ENCODE assay signal across 24 cellular contexts in the genomic region with DNA sequence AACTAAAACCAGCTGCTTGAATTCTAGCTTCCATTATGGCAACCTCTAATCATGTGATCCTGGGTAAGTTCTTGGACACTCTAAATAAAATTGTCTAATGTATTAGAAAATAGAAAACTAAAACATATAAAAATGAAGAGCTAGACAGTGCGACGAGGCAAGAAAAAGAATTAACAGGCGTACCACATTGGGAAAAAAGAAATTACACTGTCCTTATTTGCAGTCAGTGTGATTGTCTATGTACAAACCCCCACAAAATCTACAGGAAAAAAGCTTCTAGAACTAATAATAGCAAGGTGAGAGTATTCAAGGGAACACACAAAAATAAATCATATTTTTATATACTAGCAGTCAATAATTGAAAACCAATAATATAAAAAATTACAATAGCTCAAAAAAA.
"Had no signal": no experiment of that assay in that cellular context is flagged by ENCODE, and none has a peak within 500 bp of the region (broad histone marks: within the 10 kb centered on the region; RNA-seq: fewer than 3 reads in every experiment).

No MANE protein-coding gene starts in this region.

- H3K27me3 ChIP-seq: colonic mucosa, esophagus squamous epithelium, foreskin keratinocyte, gastrocnemius medialis had no signal

- ATAC-seq: effector memory CD8-positive, alpha-beta T cell; esophagus mucosa; gastrocnemius medialis; heart left ventricle had no signal

- H3K9me3 Mint-ChIP-seq: dendritic cell treated with granulocyte-macrophage colony-stimulating factor and Interleukin-4, amounts not matched to agents 40 ng/mL and 50 ng/mL, for 4 days; effector memory CD8-positive, alpha-beta T cell; endodermal cell had no signal

- H3K4me3 ChIP-seq: colonic mucosa, coronary artery, dorsolateral prefrontal cortex, esophagus muscularis mucosa, esophagus squamous epithelium, gastrocnemius medialis, gastroesophageal sphincter, heart left ventricle, heart right ventricle had no signal

- H3K9me3 ChIP-seq: colonic mucosa, gastrocnemius medialis had no signal

- H3K27me3 Mint-ChIP-seq: dendritic cell treated with granulocyte-macrophage colony-stimulating factor and Interleukin-4, amounts not matched to agents 40 ng/mL and 50 ng/mL, for 4 days; effector memory CD8-positive, alpha-beta T cell had no signal

- H3K36me3 ChIP-seq: colonic mucosa, esophagus muscularis mucosa, esophagus squamous epithelium, gastrocnemius medialis, gastroesophageal sphincter, heart left ventricle, heart right ventricle had no signal

- DNase-seq: colonic mucosa; cortex of kidney; dermis blood vessel endothelial cell; dorsolateral prefrontal cortex; effector CD4-positive, alpha-beta T cell; effector CD8-positive, alpha-beta T cell; effector memory CD4-positive, alpha-beta T cell; effector memory CD8-positive, alpha-beta T cell; endodermal cell; erythroblast; esophagus squamous epithelium; foreskin fibroblast; foreskin melanocyte; gastrocnemius medialis; glutamatergic neuron; heart right ventricle had no signal

- H3K27ac Mint-ChIP-seq: dendritic cell treated with granulocyte-macrophage colony-stimulating factor and Interleukin-4, amounts not matched to agents 40 ng/mL and 50 ng/mL, for 4 days; effector memory CD8-positive, alpha-beta T cell; endodermal cell had no signal

- H3K4me3 Mint-ChIP-seq: dendritic cell treated with granulocyte-macrophage colony-stimulating factor and Interleukin-4, amounts not matched to agents 40 ng/mL and 50 ng/mL, for 4 days; effector memory CD8-positive, alpha-beta T cell; endodermal cell had no signal

- H3K4me1 ChIP-seq: colonic mucosa, esophagus muscularis mucosa, esophagus squamous epithelium, foreskin keratinocyte, gastrocnemius medialis, gastroesophageal sphincter, heart left ventricle, heart right ventricle had no signal

- H3K27ac ChIP-seq: colonic mucosa, coronary artery, dorsolateral prefrontal cortex, epithelial cell of prostate, esophagus muscularis mucosa, esophagus squamous epithelium, foreskin keratinocyte, gastrocnemius medialis, gastroesophageal sphincter, heart left ventricle, heart right ventricle had no signal
